16 cellular contexts compared by ENCODE assay signal in genomic region chr5:142830241-142831018, GRCh38.
DNase-seq lines count a peak whose midpoint lies in the region; ATAC-seq and TF ChIP-seq lines count a peak whose summit lies in the region.
"Had no signal": no experiment of that assay in that cellular context is flagged by ENCODE, and none has a peak within 500 bp of the region (broad histone marks: within the 10 kb centered on the region; RNA-seq: fewer than 3 reads in every experiment).

No MANE protein-coding gene starts in this region.

- CTCF ChIA-PET in HEK293T (lab: Yijun Ruan, JAX), result interaction anchor here (0.7 to 0.8 kb wide), 2 partner anchors 9 to 17 kb away, joined by 3 to 4 read pairs; no protein-coding TSS in a partner anchor

- WGBS in heart right ventricle, 2 donors, result 71 to 75% methylated on average over 8 of the region's 8 CpGs

- intact Hi-C loops in heart right ventricle (cut with DNase I), result loop anchor here in 1 of 10 donors (5.0 kb wide), 1 partner anchor 37 kb away; no protein-coding TSS in a partner anchor
- intact Hi-C loops in left ventricle myocardium superior (cut with micrococcal nuclease), result no loop called here

- no peak for ATAC-seq in heart right ventricle
- no peak for ATAC-seq in left ventricle myocardium superior
- no peak for ATAC-seq in HG02938 (IDR thresholded peaks at IDR 0.05; ENCODE audit: unreplicated experiment)

- H3K9me3 ChIP-seq in heart right ventricle, result no peaks in the 10 kb centered on the region
- H3K9me3 ChIP-seq: esophagus muscularis mucosa, upper lobe of left lung had no signal

- no peaks in the 10 kb centered on the region for H3K36me3 ChIP-seq in heart right ventricle
- H3K36me3 ChIP-seq: cardiac muscle cell, esophagus muscularis mucosa, upper lobe of left lung had no signal

- POLR2A ChIA-PET in HEK293T (lab: Yijun Ruan, JAX), result interaction anchor here (1.0 kb wide), 1 partner anchor 15 kb away, joined by 3 read pairs; no protein-coding TSS in a partner anchor

- DNase-seq in heart right ventricle, result no peak
- DNase-seq in left ventricle myocardium superior, result no peak
- DNase-seq in SW480 (ENCODE audit: low spot score), result peak; percentile 45
- DNase-seq in fibroblast of villous mesenchyme (ENCODE audit: low read depth), result peak; percentile 21
- no peak for DNase-seq in DMS 273 (lab: John Stamatoyannopoulos, UW; ENCODE audit: unreplicated experiment)
- DNase-seq in DMS 273 treated with DMSO at 0.1 percent for 48 hours (lab: John Stamatoyannopoulos, UW), result no peak
- no peak for DNase-seq in HEK293T (ENCODE audit: extremely low spot score)
- DNase-seq: activated CD4-positive, alpha-beta T cell treated with anti-CD3 and anti-CD28 coated beads, Interleukin-2, amount 50 U/mL, for 48 hours; AML-193; DND-41; NCI-H510A treated with DMSO at 0.1 percent for 48 hours; T1000; upper lobe of left lung had no signal

- H3K4me3 ChIP-seq in heart right ventricle (no peak overlapping the region), fibroblast of villous mesenchyme (ENCODE audit: low read depth, low read length) (no peak overlapping the region)
- H3K4me3 ChIP-seq: cardiac muscle cell, esophagus muscularis mucosa, upper lobe of left lung had no signal

- TF ChIP-seq CTCF in heart right ventricle (IDR thresholded peaks at IDR 0.05) (no peak), fibroblast of villous mesenchyme (IDR thresholded peaks at IDR 0.05; ENCODE audit: insufficient read depth, low read depth, low read length) (no peak)

- H3K4me1 ChIP-seq in heart right ventricle, result peaks cover 18 to 81% (median 63%) of the 10 kb centered on the region in 9 donors

- no peaks in the 10 kb centered on the region for H3K27me3 ChIP-seq in heart right ventricle
- H3K27me3 ChIP-seq: cardiac muscle cell, esophagus muscularis mucosa, upper lobe of left lung had no signal

- peak overlapping the region in 8 of 10 donors; percentile 11 to 65 (median 42) for H3K27ac ChIP-seq in heart right ventricle
- H3K27ac ChIP-seq: cardiac muscle cell, upper lobe of left lung had no signal

TF ChIP-seq in HEK293T, 16 proteins besides CTCF, POLR2A, EP300 and RAD21:
- TF ChIP-seq FOXA1 (IDR thresholded peaks at IDR 0.05), result no peak
- no peak for TF ChIP-seq L3MBTL2 (conservative IDR thresholded peaks at IDR 0.05)
- no peak for TF ChIP-seq CTBP1 (IDR thresholded peaks at IDR 0.05; ENCODE audit: borderline replicate concordance)
- TF ChIP-seq NFRKB (IDR thresholded peaks at IDR 0.05), result no peak
- TF ChIP-seq ZNF384 (IDR thresholded peaks at IDR 0.05), result no peak
- no peak for TF ChIP-seq HDGF (IDR thresholded peaks at IDR 0.05; ENCODE audit: borderline replicate concordance)
- TF ChIP-seq ARNT (IDR thresholded peaks at IDR 0.05), result no peak
- no peak for TF ChIP-seq ELF4 (IDR thresholded peaks at IDR 0.05)
- no peak for TF ChIP-seq PKNOX1 (IDR thresholded peaks at IDR 0.05)
- no peak for TF ChIP-seq FOXK2 (IDR thresholded peaks at IDR 0.05)
- no peak for TF ChIP-seq SP1 (IDR thresholded peaks at IDR 0.05)
- no peak for TF ChIP-seq LEF1 (IDR thresholded peaks at IDR 0.05; ENCODE audit: borderline replicate concordance)
- TF ChIP-seq TARDBP (IDR thresholded peaks at IDR 0.05), result no peak
- no peak for TF ChIP-seq FOXM1 (IDR thresholded peaks at IDR 0.05; ENCODE audit: borderline replicate concordance)
- TF ChIP-seq BHLHE40 (IDR thresholded peaks at IDR 0.05; ENCODE audit: borderline replicate concordance), result no peak
- no peak for TF ChIP-seq SUZ12 (IDR thresholded peaks at IDR 0.05)

Comparison
In these comparisons a context has a peak if more than half of its experiments do, and no peak if none do; other contexts are left out.
1. DNase-seq: peak in SW480 (single experiment) and fibroblast of villous mesenchyme (single experiment); none in heart right ventricle (0 of 2), left ventricle myocardium superior (single experiment), DMS 273 (single experiment), DMS 273 treated with DMSO at 0.1 percent for 48 hours (single experiment) and HEK293T (single experiment).